22 cellular contexts compared by ENCODE assay signal in genomic region chr15:76320012-76320411, GRCh38. TPM values are rescaled to one million over a fixed set of nuclear protein-coding genes. Genes with fewer than 3 reads are reported as not detected.
DNase-seq lines count a peak whose midpoint lies in the region; ATAC-seq, FAIRE-seq and TF ChIP-seq lines count a peak whose summit lies in the region.
"Had no signal": no experiment of that assay in that cellular context is flagged by ENCODE, and none has a peak within 500 bp of the region (broad histone marks: within the 10 kb centered on the region; RNA-seq: fewer than 3 reads in every experiment).

No MANE protein-coding gene starts in this region.

- intact Hi-C loops in IMR-90 (cut with micrococcal nuclease) (no loop called here), PC-3 (cut with micrococcal nuclease) (no loop called here)

- no peaks in the 10 kb centered on the region for H3K9me2 ChIP-seq in PC-3 (replicated peaks; ENCODE audit: low read length)

- no peak overlapping the region for H3K4me3 ChIP-seq in A549
- no peak overlapping the region for H3K4me3 ChIP-seq in IMR-90 (ENCODE audit: insufficient read depth, low read depth, low read length)
- no peak overlapping the region for H3K4me3 ChIP-seq in PC-3 (ENCODE audit: low read length)
- H3K4me3 ChIP-seq: BLaER1 treated with 17β-estradiol and CSF1 and Interleukin-3, amounts not matched to agents 10 nM and 100 nM; GM12878 had no signal

- 88% methylated on average over 6 of the region's 6 CpGs for WGBS in A549 (ENCODE audit: missing lambda C conversion rate)
- WGBS in IMR-90 (ENCODE audit: extremely low coverage in 2 of 2, insufficient read length in 1 of 2), 2 experiments: no CpG with 5 or more reads among the region's 6 CpGs

- H4K20me1 ChIP-seq in IMR-90 (ENCODE audit: insufficient read depth, low read length) (no peaks in the 10 kb centered on the region), PC-3 (ENCODE audit: low read length) (no peaks in the 10 kb centered on the region)
- H4K20me1 ChIP-seq: BLaER1 treated with 17β-estradiol and CSF1 and Interleukin-3, amounts not matched to agents 10 nM and 100 nM had no signal

- peak; percentile 65 for FAIRE-seq in A549 (lab: Jason Lieb, UNC)
- FAIRE-seq: A204.1, D721Med, G401.6, GM12878, GM12892, GM18507 had no signal

- no peaks in the 10 kb centered on the region for H3K9me1 ChIP-seq in IMR-90 (ENCODE audit: insufficient read depth, low read length)

- no peak overlapping the region for H4K8ac ChIP-seq in IMR-90 (ENCODE audit: low read depth in 2 of 2, low read length in 2 of 2)

- no peak for TF ChIP-seq EP300 in A549 (IDR thresholded peaks at IDR 0.05)

- no peak overlapping the region for H3K23ac ChIP-seq in IMR-90 (ENCODE audit: low read depth, low read length)

- dilution Hi-C loops in IMR-90 (cut with HindIII; ENCODE audit: low sequenced_read_pairs, unreplicated experiment): no loop called here

- no peak overlapping the region for H3K9ac ChIP-seq in IMR-90 (ENCODE audit: low read depth, low read length)
- no peak overlapping the region for H3K9ac ChIP-seq in PC-3 (ENCODE audit: low read length)
- H3K9ac ChIP-seq: BLaER1 treated with 17β-estradiol and CSF1 and Interleukin-3, amounts not matched to agents 10 nM and 100 nM had no signal

- no peaks in the 10 kb centered on the region for H3K79me1 ChIP-seq in IMR-90 (ENCODE audit: low read depth in 1 of 2, low read length in 2 of 2)

- H3K36me3 ChIP-seq in IMR-90 (ENCODE audit: control insufficient read depth, insufficient read depth, low read length) (no peaks in the 10 kb centered on the region), PC-3 (ENCODE audit: low read depth, low read length) (no peaks in the 10 kb centered on the region)
- H3K36me3 ChIP-seq: BLaER1 treated with 17β-estradiol and CSF1 and Interleukin-3, amounts not matched to agents 10 nM and 100 nM had no signal

- H3K27ac ChIP-seq in A549: peak overlapping the region; percentile 36 to 69
- no peak overlapping the region for H3K27ac ChIP-seq in IMR-90 (ENCODE audit: insufficient read depth, low read length)
- no peak overlapping the region for H3K27ac ChIP-seq in PC-3 (ENCODE audit: low read length)
- H3K27ac ChIP-seq: BLaER1 treated with 17β-estradiol and CSF1 and Interleukin-3, amounts not matched to agents 10 nM and 100 nM; C4-2B had no signal

- no peak for TF ChIP-seq CTCF in A549 (IDR thresholded peaks at IDR 0.05)
- TF ChIP-seq CTCF in IMR-90 (conservative IDR thresholded peaks at IDR 0.05; ENCODE audit: low read depth, low read length): no peak
- no peak for TF ChIP-seq CTCF in PC-3 (conservative IDR thresholded peaks at IDR 0.05; ENCODE audit: low read depth, low read length)

- no peaks in the 10 kb centered on the region for H3K9me3 ChIP-seq in A549
- H3K9me3 ChIP-seq in IMR-90 (ENCODE audit: control insufficient read depth, insufficient read depth, low read length): no peaks in the 10 kb centered on the region
- H3K9me3 ChIP-seq in PC-3 (ENCODE audit: low read length): no peaks in the 10 kb centered on the region
- H3K9me3 ChIP-seq: Caco-2 had no signal

- no peak overlapping the region for H2AK5ac ChIP-seq in IMR-90 (ENCODE audit: low read depth, low read length)

- no peak for ATAC-seq in A549
- ATAC-seq in IMR-90 (ENCODE audit: low read depth): no peak
- ATAC-seq in PC-3: no peak
- ATAC-seq in GM21447 (IDR thresholded peaks at IDR 0.05; ENCODE audit: unreplicated experiment): no peak
- ATAC-seq: CD8-positive, alpha-beta T cell; GM12878 had no signal

- POLR2A ChIA-PET in A549 (lab: Yijun Ruan, JAX) (no interaction called here), IMR-90 (lab: Charles Lee; ENCODE audit: unreplicated experiment) (no interaction called here), PC-3 (lab: Charles Lee; ENCODE audit: unreplicated experiment) (no interaction called here)

- no peaks in the 10 kb centered on the region for H3F3A ChIP-seq in PC-3 (ENCODE audit: low read length, unreplicated experiment)

- no peaks in the 10 kb centered on the region for H3K79me2 ChIP-seq in PC-3 (ENCODE audit: low read length)

- H3K18ac ChIP-seq in IMR-90 (ENCODE audit: low read depth, low read length): no peak overlapping the region

- no peak overlapping the region for H3K14ac ChIP-seq in IMR-90 (replicated peaks; ENCODE audit: low read depth, low read length)

- CTCF ChIA-PET in A549 (lab: Yijun Ruan, JAX) (interaction anchor here (0.6 to 2.9 kb wide), 3 partner anchors 10 to 388 kb away, joined by 3 to 22 read pairs (median 3); no protein-coding TSS in a partner anchor), IMR-90 (lab: Yijun Ruan, JAX) (interaction anchor here (0.6 kb wide), 1 partner anchor 396 kb away, joined by 11 read pairs; no protein-coding TSS in a partner anchor), PC-3 (lab: Charles Lee) (no interaction called here)

- DNase-seq in A549 (ENCODE audit: low read depth in 1 of 2, low spot score in 1 of 2) (no peak), IMR-90 (no peak), PC-3 (peak; percentile 45), GM03348 (ENCODE audit: low spot score) (no peak)
- DNase-seq in stimulated activated CD4-positive, alpha-beta T cell treated with anti-CD3 and anti-CD28 coated beads, Interleukin-4, amount 100 ng/mL, for 4 hours: no peak
- DNase-seq: 8988T; AML-193; Caco-2; Calu3; CD4-positive, alpha-beta T cell; CD8-positive, alpha-beta T cell; DMS79 treated with DMSO at 0.1 percent for 48 hours; GF-D8 had no signal

- H3K56ac ChIP-seq in IMR-90 (ENCODE audit: extremely low read depth, insufficient read depth, low read length): no peak overlapping the region

- H3K27me3 ChIP-seq in IMR-90 (ENCODE audit: control insufficient read depth, insufficient read depth, low read length) (peaks cover 15% of the 10 kb centered on the region), PC-3 (ENCODE audit: low read length) (no peaks in the 10 kb centered on the region)
- H3K27me3 ChIP-seq: BLaER1 treated with 17β-estradiol and CSF1 and Interleukin-3, amounts not matched to agents 10 nM and 100 nM had no signal

- H3K4me2 ChIP-seq in A549 (peak overlapping the region; percentile 11; the same call in 1 of the 3 replicates), IMR-90 (ENCODE audit: low read depth, low read length) (no peak overlapping the region), PC-3 (ENCODE audit: low read length) (no peak overlapping the region)
- H3K4me2 ChIP-seq: BLaER1 treated with 17β-estradiol and CSF1 and Interleukin-3, amounts not matched to agents 10 nM and 100 nM had no signal

- H2BK120ac ChIP-seq in IMR-90 (ENCODE audit: low read depth, low read length): no peak overlapping the region

- H2BK5ac ChIP-seq in IMR-90 (ENCODE audit: low read depth, low read length, poor library complexity, severe bottlenecking): no peak overlapping the region

- no peak overlapping the region for H2AK9ac ChIP-seq in IMR-90 (replicated peaks; ENCODE audit: low read depth, low read length, poor library complexity)

- in situ Hi-C loops in IMR-90 (cut with MboI; ENCODE audit: low sequenced_read_pairs): no loop called here

- peaks cover 15% of the 10 kb centered on the region for H3K4me1 ChIP-seq in A549
- no peaks in the 10 kb centered on the region; the same call in 1 of the 2 replicates for H3K4me1 ChIP-seq in IMR-90 (ENCODE audit: control insufficient read depth, insufficient read depth, low read length)
- peaks cover 8% of the 10 kb centered on the region; the same call in 1 of the 2 replicates for H3K4me1 ChIP-seq in PC-3 (ENCODE audit: insufficient read depth, low read length)

- no peak overlapping the region for H4K5ac ChIP-seq in IMR-90 (ENCODE audit: low read depth, low read length)

- BruUV-seq in IMR-90 (replicated peaks; lab: Mats Ljungman, UMichigan) (no TSS peak), PC-3 (replicated peaks; lab: Mats Ljungman, UMichigan) (no TSS peak)

- H3K4ac ChIP-seq in IMR-90 (ENCODE audit: low read depth, low read length): no peak overlapping the region

- no peak for TF ChIP-seq RAD21 in A549 (conservative IDR thresholded peaks at IDR 0.05 in 1 of 2, IDR thresholded peaks at IDR 0.05 in 1 of 2)
- no peak for TF ChIP-seq RAD21 in IMR-90 (IDR thresholded peaks at IDR 0.05; ENCODE audit: low read length)

- H2AFZ ChIP-seq in IMR-90 (replicated peaks; ENCODE audit: low read length, poor library complexity) (no peak overlapping the region), PC-3 (ENCODE audit: low read length) (no peak overlapping the region)

- H4K91ac ChIP-seq in IMR-90 (ENCODE audit: insufficient read depth, low read depth, low read length): no peak overlapping the region

- H2BK20ac ChIP-seq in IMR-90 (ENCODE audit: low read depth, low read length): no peak overlapping the region

- H2BK15ac ChIP-seq in IMR-90 (ENCODE audit: low read depth, low read length): no peak overlapping the region

- TF ChIP-seq POLR2A in A549 (IDR thresholded peaks at IDR 0.05; ENCODE audit: low read length) (no peak), IMR-90 (IDR thresholded peaks at IDR 0.05; ENCODE audit: low read depth, low read length) (no peak)

TF ChIP-seq in A549, 52 proteins besides CTCF, POLR2A, EP300 and RAD21 (continues in another document):
- TF ChIP-seq ZC3H11A (IDR thresholded peaks at IDR 0.05) (no peak), HOXA7 (CRISPR knock-in tag; IDR thresholded peaks at IDR 0.05) (no peak), MAFK (IDR thresholded peaks at IDR 0.05; ENCODE audit: partially characterized antibody) (peak; percentile 93)

TF ChIP-seq in IMR-90, 13 proteins besides CTCF, POLR2A, EP300 and RAD21:
- TF ChIP-seq NFE2L2 (IDR thresholded peaks at IDR 0.05; ENCODE audit: low read depth, low read length): peak; percentile 78
- no peak for TF ChIP-seq CHD1 (IDR thresholded peaks at IDR 0.05; ENCODE audit: low read depth, low read length)

RNA-seq across cellular contexts. Expression of gene ETFA, which starts 8.7 kb away (rescaled TPM):
- polyA plus RNA-seq in A549 (2011; rRNA removed) (395 and 412 TPM in 2 replicates), A549 (2017; fragmentation: RNase III; extraction: RNeasy Plus Mini Kit Qiagen cat#74134 plus additional on column Dnase treatment) (235 to 243 TPM (median 243 TPM) in 3 replicates), IMR-90 (2012; rRNA removed) (115 and 116 TPM in 2 replicates)
- polyA plus RNA-seq in A549 (2012; cell fraction: cytosol; rRNA removed): 207 and 218 TPM in 2 replicates
- polyA plus RNA-seq in A549 (2012; cell fraction: nucleus; rRNA removed): 73.2 and 78.9 TPM in 2 replicates
- polyA minus RNA-seq in A549 (2011; rRNA and poly(A)+ RNA removed): 159 and 171 TPM in 2 replicates
- total RNA-seq in IMR-90 (2012; rRNA removed) (159 and 172 TPM in 2 replicates), PC-3 (2014; rRNA removed) (128 and 160 TPM in 2 replicates)
- polyA plus RNA-seq in IMR-90 (2012; cell fraction: cytosol; rRNA removed): 45.8 and 62.6 TPM in 2 replicates
- 22.3 and 88.0 TPM in 2 replicates for polyA plus RNA-seq in IMR-90 (2012; cell fraction: nucleus; rRNA removed; ENCODE audit: low replicate concordance)

RNA-seq across cellular contexts. Expression of gene ISL2, which starts 16.6 kb away (rescaled TPM):
- polyA plus RNA-seq in A549 (2011; rRNA removed): 2.6 TPM in 2 replicates
- 6.5 and 7.1 TPM in 2 replicates for polyA plus RNA-seq in A549 (2012; cell fraction: cytosol; rRNA removed)
- 27.0 and 30.9 TPM in 2 replicates for polyA plus RNA-seq in A549 (2012; cell fraction: nucleus; rRNA removed)
- polyA plus RNA-seq in A549 (2017; fragmentation: RNase III; extraction: RNeasy Plus Mini Kit Qiagen cat#74134 plus additional on column Dnase treatment): 2.6 to 3.8 TPM (median 3.2 TPM) in 3 replicates
- 2.5 and 3.2 TPM in 2 replicates for polyA minus RNA-seq in A549 (2011; rRNA and poly(A)+ RNA removed)
- 1.1 and 1.3 TPM in 2 replicates for total RNA-seq in IMR-90 (2012; rRNA removed)
- polyA plus RNA-seq in IMR-90 (2012; rRNA removed): 2.5 and 3.6 TPM in 2 replicates
- polyA plus RNA-seq in IMR-90 (2012; cell fraction: cytosol; rRNA removed): 2.0 and 3.7 TPM in 2 replicates
- 17.3 and 24.8 TPM in 2 replicates for polyA plus RNA-seq in IMR-90 (2012; cell fraction: nucleus; rRNA removed; ENCODE audit: low replicate concordance)
- total RNA-seq in PC-3 (2014; rRNA removed): 3.6 and 6.3 TPM in 2 replicates
- total RNA-seq: CD4-positive, alpha-beta T cell; CD8-positive, alpha-beta T cell had no signal

Comparison
In these comparisons a context has a peak if more than half of its experiments do, and no peak if none do; other contexts are left out.
1. H3K27ac ChIP-seq: peak in A549 (2 of 2); none in IMR-90 (single experiment) and PC-3 (single experiment).